In the genomic region with DNA sequence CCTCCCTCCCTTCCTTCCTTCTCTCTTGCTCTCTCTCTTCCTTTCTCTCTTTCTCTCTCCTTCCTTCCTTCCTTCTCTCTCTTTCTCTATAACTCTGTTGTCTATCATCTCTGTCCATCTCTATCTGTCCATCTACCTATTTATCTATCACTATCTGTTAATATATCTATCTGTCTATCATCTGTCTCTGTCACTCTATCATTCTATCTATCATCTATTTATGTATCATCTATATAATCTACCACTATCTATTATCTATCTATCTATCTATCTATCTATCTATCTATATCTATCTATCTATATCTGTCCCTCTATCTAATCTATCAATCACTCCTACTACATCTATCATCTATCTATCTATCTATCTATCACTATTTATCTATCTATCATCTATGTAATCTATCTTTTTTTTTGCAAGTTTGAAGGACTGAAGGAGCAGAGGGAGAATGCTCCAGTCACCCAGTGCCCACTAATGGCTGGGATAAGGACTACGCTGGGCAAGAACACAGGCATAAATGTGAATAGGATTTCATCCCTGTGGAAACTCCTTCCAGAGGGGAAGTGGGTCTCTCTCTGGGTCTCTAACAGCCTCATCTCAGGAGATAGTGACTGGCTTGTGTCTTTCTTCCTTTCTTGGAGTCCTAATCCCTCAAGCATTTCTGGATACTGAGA, we compare ENCODE assay signal across 2 cellular contexts.
TF ChIP-seq lines count a peak whose summit lies in the region.

No MANE protein-coding gene starts in this region.

TF ChIP-seq in liver, 16 proteins besides CTCF, POLR2A, EP300 and RAD21 (continued from another document):
- TF ChIP-seq, protein P1, sequence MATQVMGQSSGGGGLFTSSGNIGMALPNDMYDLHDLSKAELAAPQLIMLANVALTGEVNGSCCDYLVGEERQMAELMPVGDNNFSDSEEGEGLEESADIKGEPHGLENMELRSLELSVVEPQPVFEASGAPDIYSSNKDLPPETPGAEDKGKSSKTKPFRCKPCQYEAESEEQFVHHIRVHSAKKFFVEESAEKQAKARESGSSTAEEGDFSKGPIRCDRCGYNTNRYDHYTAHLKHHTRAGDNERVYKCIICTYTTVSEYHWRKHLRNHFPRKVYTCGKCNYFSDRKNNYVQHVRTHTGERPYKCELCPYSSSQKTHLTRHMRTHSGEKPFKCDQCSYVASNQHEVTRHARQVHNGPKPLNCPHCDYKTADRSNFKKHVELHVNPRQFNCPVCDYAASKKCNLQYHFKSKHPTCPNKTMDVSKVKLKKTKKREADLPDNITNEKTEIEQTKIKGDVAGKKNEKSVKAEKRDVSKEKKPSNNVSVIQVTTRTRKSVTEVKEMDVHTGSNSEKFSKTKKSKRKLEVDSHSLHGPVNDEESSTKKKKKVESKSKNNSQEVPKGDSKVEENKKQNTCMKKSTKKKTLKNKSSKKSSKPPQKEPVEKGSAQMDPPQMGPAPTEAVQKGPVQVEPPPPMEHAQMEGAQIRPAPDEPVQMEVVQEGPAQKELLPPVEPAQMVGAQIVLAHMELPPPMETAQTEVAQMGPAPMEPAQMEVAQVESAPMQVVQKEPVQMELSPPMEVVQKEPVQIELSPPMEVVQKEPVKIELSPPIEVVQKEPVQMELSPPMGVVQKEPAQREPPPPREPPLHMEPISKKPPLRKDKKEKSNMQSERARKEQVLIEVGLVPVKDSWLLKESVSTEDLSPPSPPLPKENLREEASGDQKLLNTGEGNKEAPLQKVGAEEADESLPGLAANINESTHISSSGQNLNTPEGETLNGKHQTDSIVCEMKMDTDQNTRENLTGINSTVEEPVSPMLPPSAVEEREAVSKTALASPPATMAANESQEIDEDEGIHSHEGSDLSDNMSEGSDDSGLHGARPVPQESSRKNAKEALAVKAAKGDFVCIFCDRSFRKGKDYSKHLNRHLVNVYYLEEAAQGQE (IDR thresholded peaks at IDR 0.05): no peak
- no peak for TF ChIP-seq EGR1 (IDR thresholded peaks at IDR 0.05; ENCODE audit: low read depth in 2 of 2)
- no peak for TF ChIP-seq MAX (IDR thresholded peaks at IDR 0.05)
- no peak for TF ChIP-seq ZBTB33 (IDR thresholded peaks at IDR 0.05)
- TF ChIP-seq FOXA2 (IDR thresholded peaks at IDR 0.05): no peak
- TF ChIP-seq GABPA (IDR thresholded peaks at IDR 0.05 in 1 of 2, conservative IDR thresholded peaks at IDR 0.05 in 1 of 2): no peak
- TF ChIP-seq SP1 (IDR thresholded peaks at IDR 0.05): no peak
- no peak for TF ChIP-seq ATF3 (IDR thresholded peaks at IDR 0.05)
- no peak for TF ChIP-seq JUND (IDR thresholded peaks at IDR 0.05)
- no peak for TF ChIP-seq YY1 (IDR thresholded peaks at IDR 0.05)
- no peak for TF ChIP-seq NR2F2 (IDR thresholded peaks at IDR 0.05)
- no peak for TF ChIP-seq RXRA (IDR thresholded peaks at IDR 0.05)
- no peak for TF ChIP-seq TAF1 (conservative IDR thresholded peaks at IDR 0.05)
- no peak for TF ChIP-seq FOXA1 (IDR thresholded peaks at IDR 0.05)

TF ChIP-seq in HepG2, 621 proteins besides CTCF, POLR2A, EP300 and RAD21 (continued from another document):
- TF ChIP-seq, protein P2, sequence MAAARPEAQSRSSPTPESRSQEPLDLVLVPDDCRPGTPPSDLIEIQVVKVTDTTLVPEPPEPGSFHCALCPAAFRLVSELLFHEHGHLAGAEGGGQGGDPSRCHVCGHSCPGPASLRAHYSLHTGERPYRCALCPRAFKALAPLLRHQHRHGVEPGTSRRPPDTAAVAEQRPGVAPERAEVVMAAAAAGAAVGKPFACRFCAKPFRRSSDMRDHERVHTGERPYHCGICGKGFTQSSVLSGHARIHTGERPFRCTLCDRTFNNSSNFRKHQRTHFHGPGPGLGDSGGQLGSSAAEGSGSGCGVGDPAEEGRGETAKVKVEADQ (CRISPR knock-in tag; IDR thresholded peaks at IDR 0.05; ENCODE audit: borderline replicate concordance): no peak
- no peak for TF ChIP-seq ZNF224 (CRISPR knock-in tag; IDR thresholded peaks at IDR 0.05)
- TF ChIP-seq ZFAT (CRISPR knock-in tag; conservative IDR thresholded peaks at IDR 0.05): no peak
- TF ChIP-seq PCBP2 (optimal IDR thresholded peaks at IDR 0.05; ENCODE audit: low read depth, low read length, poor library complexity, severe bottlenecking): no peak
- no peak for TF ChIP-seq GATAD1 (CRISPR knock-in tag; IDR thresholded peaks at IDR 0.05)
- TF ChIP-seq RFXAP (CRISPR knock-in tag; IDR thresholded peaks at IDR 0.05; ENCODE audit: borderline replicate concordance): no peak
- TF ChIP-seq, protein P3, sequence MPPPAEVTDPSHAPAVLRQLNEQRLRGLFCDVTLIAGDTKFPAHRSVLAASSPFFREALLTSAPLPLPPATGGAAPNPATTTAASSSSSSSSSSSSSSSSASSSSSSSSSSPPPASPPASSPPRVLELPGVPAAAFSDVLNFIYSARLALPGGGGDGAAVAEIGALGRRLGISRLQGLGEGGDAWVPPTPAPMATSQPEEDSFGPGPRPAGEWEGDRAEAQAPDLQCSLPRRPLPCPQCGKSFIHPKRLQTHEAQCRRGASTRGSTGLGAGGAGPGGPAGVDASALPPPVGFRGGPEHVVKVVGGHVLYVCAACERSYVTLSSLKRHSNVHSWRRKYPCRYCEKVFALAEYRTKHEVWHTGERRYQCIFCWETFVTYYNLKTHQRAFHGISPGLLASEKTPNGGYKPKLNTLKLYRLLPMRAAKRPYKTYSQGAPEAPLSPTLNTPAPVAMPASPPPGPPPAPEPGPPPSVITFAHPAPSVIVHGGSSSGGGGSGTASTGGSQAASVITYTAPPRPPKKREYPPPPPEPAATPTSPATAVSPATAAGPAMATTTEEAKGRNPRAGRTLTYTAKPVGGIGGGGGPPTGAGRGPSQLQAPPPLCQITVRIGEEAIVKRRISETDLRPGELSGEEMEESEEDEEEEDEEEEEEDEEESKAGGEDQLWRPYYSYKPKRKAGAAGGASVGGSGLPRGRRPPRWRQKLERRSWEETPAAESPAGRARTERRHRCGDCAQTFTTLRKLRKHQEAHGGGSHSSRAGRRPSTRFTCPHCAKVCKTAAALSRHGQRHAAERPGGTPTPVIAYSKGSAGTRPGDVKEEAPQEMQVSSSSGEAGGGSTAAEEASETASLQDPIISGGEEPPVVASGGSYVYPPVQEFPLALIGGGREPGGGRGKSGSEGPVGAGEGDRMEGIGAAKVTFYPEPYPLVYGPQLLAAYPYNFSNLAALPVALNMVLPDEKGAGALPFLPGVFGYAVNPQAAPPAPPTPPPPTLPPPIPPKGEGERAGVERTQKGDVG (CRISPR knock-in tag; IDR thresholded peaks at IDR 0.05; ENCODE audit: borderline replicate concordance): no peak
- TF ChIP-seq FOXP1 (IDR thresholded peaks at IDR 0.05): no peak
- TF ChIP-seq FOXP1 (CRISPR knock-in tag; IDR thresholded peaks at IDR 0.05): no peak
- no peak for TF ChIP-seq ZFP36L1 (CRISPR knock-in tag; IDR thresholded peaks at IDR 0.05)
- TF ChIP-seq ZNF576 (CRISPR knock-in tag; IDR thresholded peaks at IDR 0.05): no peak
TF ChIP-seq in HepG2: peak in this region for 0.
